ENCODE assay signal across 11 cellular contexts in genomic region chr17:57629470-57629869, GRCh38.
DNase-seq lines count a peak whose midpoint lies in the region; ATAC-seq, FAIRE-seq and TF ChIP-seq lines count a peak whose summit lies in the region.
"Had no signal": no experiment of that assay in that cellular context is flagged by ENCODE, and none has a peak within 500 bp of the region (broad histone marks: within the 10 kb centered on the region; RNA-seq: fewer than 3 reads in every experiment).

No MANE protein-coding gene starts in this region.

- no peak overlapping the region for H3K9ac ChIP-seq in GM12878 (ENCODE audit: control insufficient read depth, insufficient read depth, low read length)

- H3K4me1 ChIP-seq in GM12878 (ENCODE audit: control insufficient read depth, insufficient read depth, low read length) (peaks cover 21% of the 10 kb centered on the region), vagina (no peaks in the 10 kb centered on the region)

- H4K20me1 ChIP-seq in GM12878 (ENCODE audit: control insufficient read depth, insufficient read depth) = no peaks in the 10 kb centered on the region

- H3K79me2 ChIP-seq in GM12878 (ENCODE audit: control insufficient read depth, insufficient read depth, low read length) = no peaks in the 10 kb centered on the region

- BruUV-seq in GM12878 (replicated peaks; lab: Mats Ljungman, UMichigan) = no TSS peak

- in situ Hi-C loops in GM12878 (cut with MboI) = no loop called here

- SMC1A ChIA-PET in GM12878 (lab: Charles Lee; ENCODE audit: uncharacterized antibody, unreplicated experiment) = interaction anchor here (1.2 to 1.5 kb wide), 2 partner anchors 10 to 49 kb away, joined by 3 read pairs; no protein-coding TSS in a partner anchor

- RAD21 ChIA-PET in GM12878 (lab: Charles Lee; ENCODE audit: unreplicated experiment) = interaction anchor here (0.7 kb wide), 1 partner anchor 387 kb away, joined by 3 read pairs; no protein-coding TSS in a partner anchor

- H3K9me3 ChIP-seq in GM12878 (replicated peaks; ENCODE audit: control insufficient read depth, insufficient read depth, low read length) = no peaks in the 10 kb centered on the region
- H3K9me3 ChIP-seq in vagina = no peaks in the 10 kb centered on the region

- DNase-seq in GM12865 (ENCODE audit: low read depth) (peak; percentile 63), GM12878 (ENCODE audit: low read depth, low spot score) (peak; percentile 37), NK-92 (lab: John Stamatoyannopoulos, UW; ENCODE audit: unreplicated experiment) (no peak), sciatic nerve (ENCODE audit: low spot score) (no peak), vagina (ENCODE audit: extremely low spot score in 2 of 2) (no peak), NCI-H146 treated with DMSO at 0.1 percent for 48 hours (lab: John Stamatoyannopoulos, UW; ENCODE audit: unreplicated experiment) (no peak)
- DNase-seq: activated gamma-delta T cell treated with Interleukin-2 at 50 U/mL for 16 hours had no signal

- no peak for TF ChIP-seq CTCF in GM12865 (IDR thresholded peaks at IDR 0.05; ENCODE audit: insufficient read depth, low read depth, low read length, missing control alignments)
- TF ChIP-seq CTCF in GM12878 (IDR thresholded peaks at IDR 0.05 in 2 of 3, conservative IDR thresholded peaks at IDR 0.05 in 1 of 3; ENCODE audit: control insufficient read depth in 2 of 3, extremely low read depth in 1 of 3, insufficient read depth in 1 of 3, low read depth in 3 of 3, low read length in 3 of 3) = no peak
- no peak for TF ChIP-seq CTCF in vagina (IDR thresholded peaks at IDR 0.05)

- CTCF ChIA-PET in GM12878 (lab: Yijun Ruan, JAX) = interaction anchor here (0.6 kb wide), 1 partner anchor 77 kb away, joined by 3 read pairs; no protein-coding TSS in a partner anchor

- FAIRE-seq in GM12878 (lab: Jason Lieb, UNC) = no peak
- FAIRE-seq: endothelial cell of umbilical vein had no signal

- no peak for TF ChIP-seq RAD21 in GM12878 (IDR thresholded peaks at IDR 0.05; ENCODE audit: insufficient read depth, low read depth, low read length)

- H3K4me3 ChIP-seq in GM12865 (ENCODE audit: low read depth, low read length) = no peak overlapping the region
- no peak overlapping the region for H3K4me3 ChIP-seq in GM12878
- H3K4me3 ChIP-seq in vagina = no peak overlapping the region
- H3K4me3 ChIP-seq: SK-N-MC had no signal

- POLR2A ChIA-PET in GM12878 (lab: Charles Lee) = no interaction called here

- TF ChIP-seq EP300 in GM12878 (IDR thresholded peaks at IDR 0.05; ENCODE audit: borderline replicate concordance in 1 of 2, control insufficient read depth in 1 of 2, low read depth in 2 of 2, low read length in 2 of 2) = no peak

- peak overlapping the region; percentile 69 for H3K27ac ChIP-seq in GM12878 (ENCODE audit: control insufficient read depth, insufficient read depth)
- no peak overlapping the region for H3K27ac ChIP-seq in vagina
- H3K27ac ChIP-seq: SK-N-MC had no signal

- TF ChIP-seq POLR2A in GM12878 (IDR thresholded peaks at IDR 0.05; ENCODE audit: low read depth, low read length) (no peak), vagina (IDR thresholded peaks at IDR 0.05) (no peak)

- H2AFZ ChIP-seq in GM12878 (ENCODE audit: control insufficient read depth, low read depth, low read length) = no peak overlapping the region

- H3K36me3 ChIP-seq in GM12878 (ENCODE audit: control insufficient read depth in 2 of 2, insufficient read depth in 2 of 2, low read length in 1 of 2) (peaks cover 18 to 21% of the 10 kb centered on the region in 2 experiments), vagina (no peaks in the 10 kb centered on the region)

- ATAC-seq in GM21360 (IDR thresholded peaks at IDR 0.05; ENCODE audit: unreplicated experiment) (peak; percentile 68), HG03159 (IDR thresholded peaks at IDR 0.05; ENCODE audit: unreplicated experiment) (peak; percentile 72), GM12878 (peak; percentile 85), sciatic nerve (no peak)

- WGBS in GM12878 (ENCODE audit: insufficient coverage, insufficient replicate concordance, low lambda C conversion rate, missing lambda C conversion rate) = 15% methylated on average over 8 of the region's 8 CpGs

- H3K4me2 ChIP-seq in GM12878 (ENCODE audit: control insufficient read depth, insufficient read depth) = peak overlapping the region; percentile 22; the same call in 1 of the 2 replicates

- H3K27me3 ChIP-seq in GM12878 (replicated peaks in 1 of 2; ENCODE audit: control insufficient read depth in 2 of 2, insufficient read depth in 2 of 2, low read length in 1 of 2) = no peaks in the 10 kb centered on the region
- H3K27me3 ChIP-seq in vagina = no peaks in the 10 kb centered on the region

- intact Hi-C loops in GM12878 (cut with micrococcal nuclease; ENCODE audit: unreplicated experiment) (no loop called here), sciatic nerve (cut with DNase I) (no loop called here), vagina (cut with DNase I) (no loop called here)

TF ChIP-seq in GM12878, 131 proteins besides CTCF, POLR2A, EP300 and RAD21 (continues in another document):
- TF ChIP-seq PAX5 (IDR thresholded peaks at IDR 0.05; ENCODE audit: borderline replicate concordance, low read depth, low read length) (peak; percentile 61; the same call in 1 of the 2 replicates), ETV6 (conservative IDR thresholded peaks at IDR 0.05 in 1 of 2, IDR thresholded peaks at IDR 0.05 in 1 of 2; ENCODE audit: borderline replicate concordance in 1 of 2, low read depth in 1 of 2) (peak in 1 of 2 experiments; percentile 54; a peak in 1 of 4 replicates), TARDBP (IDR thresholded peaks at IDR 0.05; ENCODE audit: borderline replicate concordance) (no peak), TCF12 (IDR thresholded peaks at IDR 0.05; ENCODE audit: low read depth, low read length) (peak; percentile 97), IKZF1 (conservative IDR thresholded peaks at IDR 0.05) (peak; percentile 59), NRF1 (conservative IDR thresholded peaks at IDR 0.05; ENCODE audit: low read depth, low read length) (0 out of 2 replicates have a peak, but pooled peaks have one; percentile 12), IKZF2 (IDR thresholded peaks at IDR 0.05) (peak; percentile 26 to 29; a peak in 2 of 4 replicates), BCL11A (IDR thresholded peaks at IDR 0.05; ENCODE audit: low read depth, low read length) (peak; percentile 53; the same call in 1 of the 2 replicates), ZNF622 (IDR thresholded peaks at IDR 0.05) (no peak), TCF3 (IDR thresholded peaks at IDR 0.05; ENCODE audit: borderline replicate concordance, insufficient read depth, low read depth, low read length) (peak; percentile 98), NFXL1 (IDR thresholded peaks at IDR 0.05; ENCODE audit: borderline replicate concordance) (no peak), EGR1 (IDR thresholded peaks at IDR 0.05; ENCODE audit: borderline replicate concordance in 1 of 2, low read depth in 2 of 2, low read length in 2 of 2) (no peak), RUNX3 (IDR thresholded peaks at IDR 0.05; ENCODE audit: low read length) (peak; percentile 47; the same call in 1 of the 2 replicates), SPI1 (IDR thresholded peaks at IDR 0.05; ENCODE audit: borderline replicate concordance, insufficient read depth, low read depth, low read length) (peak; percentile 93), ZBTB11 (CRISPR knock-in tag; IDR thresholded peaks at IDR 0.05) (no peak)
- TF ChIP-seq, protein P1, sequence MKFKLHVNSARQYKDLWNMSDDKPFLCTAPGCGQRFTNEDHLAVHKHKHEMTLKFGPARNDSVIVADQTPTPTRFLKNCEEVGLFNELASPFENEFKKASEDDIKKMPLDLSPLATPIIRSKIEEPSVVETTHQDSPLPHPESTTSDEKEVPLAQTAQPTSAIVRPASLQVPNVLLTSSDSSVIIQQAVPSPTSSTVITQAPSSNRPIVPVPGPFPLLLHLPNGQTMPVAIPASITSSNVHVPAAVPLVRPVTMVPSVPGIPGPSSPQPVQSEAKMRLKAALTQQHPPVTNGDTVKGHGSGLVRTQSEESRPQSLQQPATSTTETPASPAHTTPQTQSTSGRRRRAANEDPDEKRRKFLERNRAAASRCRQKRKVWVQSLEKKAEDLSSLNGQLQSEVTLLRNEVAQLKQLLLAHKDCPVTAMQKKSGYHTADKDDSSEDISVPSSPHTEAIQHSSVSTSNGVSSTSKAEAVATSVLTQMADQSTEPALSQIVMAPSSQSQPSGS (IDR thresholded peaks at IDR 0.05; ENCODE audit: low read length) = no peak
- TF ChIP-seq, protein P2, sequence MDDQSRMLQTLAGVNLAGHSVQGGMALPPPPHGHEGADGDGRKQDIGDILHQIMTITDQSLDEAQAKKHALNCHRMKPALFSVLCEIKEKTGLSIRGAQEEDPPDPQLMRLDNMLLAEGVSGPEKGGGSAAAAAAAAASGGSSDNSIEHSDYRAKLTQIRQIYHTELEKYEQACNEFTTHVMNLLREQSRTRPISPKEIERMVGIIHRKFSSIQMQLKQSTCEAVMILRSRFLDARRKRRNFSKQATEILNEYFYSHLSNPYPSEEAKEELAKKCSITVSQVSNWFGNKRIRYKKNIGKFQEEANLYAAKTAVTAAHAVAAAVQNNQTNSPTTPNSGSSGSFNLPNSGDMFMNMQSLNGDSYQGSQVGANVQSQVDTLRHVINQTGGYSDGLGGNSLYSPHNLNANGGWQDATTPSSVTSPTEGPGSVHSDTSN (IDR thresholded peaks at IDR 0.05; ENCODE audit: insufficient replicate concordance, low read depth, low read length) = peak; percentile 25

Comparison
In these comparisons a context has a peak if more than half of its experiments do, and no peak if none do; other contexts are left out.
1. DNase-seq: peak in GM12865 (single experiment) and GM12878 (single experiment); none in NK-92 (single experiment), sciatic nerve (single experiment), vagina (0 of 2) and NCI-H146 treated with DMSO at 0.1 percent for 48 hours (single experiment).